13 cellular contexts compared by ENCODE assay signal in genomic region chr7:92295391-92295790, GRCh38.
"Had no signal": no experiment of that assay in that cellular context is flagged by ENCODE, and none has a peak within 500 bp of the region (broad histone marks: within the 10 kb centered on the region; RNA-seq: fewer than 3 reads in every experiment).

No MANE protein-coding gene starts in this region.

- H3K9me3 Mint-ChIP-seq: activated naive CD8-positive, alpha-beta T cell treated with anti-CD3 and anti-CD28 coated beads, Interleukin-2, amount 50 U/mL, for 24 hours; memory B cell; nephron; stimulated activated naive CD8-positive, alpha-beta T cell treated with anti-CD3 and anti-CD28 coated beads, Interleukin-15, Interleukin-2, amounts not matched to agents 100 ng/mL and 50 ng/mL, for 24 hours had no signal

- H3K27ac Mint-ChIP-seq: activated naive CD8-positive, alpha-beta T cell treated with anti-CD3 and anti-CD28 coated beads, Interleukin-2, amount 50 U/mL, for 24 hours; memory B cell; nephron; progenitor cell of endocrine pancreas; stimulated activated naive CD8-positive, alpha-beta T cell treated with anti-CD3 and anti-CD28 coated beads, Interleukin-15, Interleukin-2, amounts not matched to agents 100 ng/mL and 50 ng/mL, for 24 hours had no signal

- ATAC-seq: activated naive CD8-positive, alpha-beta T cell treated with anti-CD3 and anti-CD28 coated beads, Interleukin-2, amount 50 U/mL, for 24 hours; gastrocnemius medialis; left lung; sciatic nerve had no signal

- H3K27me3 ChIP-seq: gastrocnemius medialis, left lung, spleen, uterus had no signal

- H3K27me3 Mint-ChIP-seq: activated naive CD8-positive, alpha-beta T cell treated with anti-CD3 and anti-CD28 coated beads, Interleukin-2, amount 50 U/mL, for 24 hours; memory B cell; progenitor cell of endocrine pancreas; stimulated activated naive CD8-positive, alpha-beta T cell treated with anti-CD3 and anti-CD28 coated beads, Interleukin-15, Interleukin-2, amounts not matched to agents 100 ng/mL and 50 ng/mL, for 24 hours had no signal

- H3K36me3 ChIP-seq: left lung, uterus had no signal

- H3K4me3 ChIP-seq: left lung, uterus had no signal

- DNase-seq: activated naive CD4-positive, alpha-beta T cell treated with Interleukin-2 at 50 U/mL for 16 hours; activated naive CD8-positive, alpha-beta T cell treated with anti-CD3 and anti-CD28 coated beads, Interleukin-2, amount 50 U/mL, for 24 hours; effector CD8-positive, alpha-beta T cell; gastrocnemius medialis; left lung; nucleus accumbens; spleen; uterus had no signal

- H3K9me3 ChIP-seq: gastrocnemius medialis, left lung, spleen, uterus had no signal

- H3K4me1 ChIP-seq: uterus had no signal

- H3K4me3 Mint-ChIP-seq: activated naive CD8-positive, alpha-beta T cell treated with anti-CD3 and anti-CD28 coated beads, Interleukin-2, amount 50 U/mL, for 24 hours; memory B cell; nephron; stimulated activated naive CD8-positive, alpha-beta T cell treated with anti-CD3 and anti-CD28 coated beads, Interleukin-15, Interleukin-2, amounts not matched to agents 100 ng/mL and 50 ng/mL, for 24 hours had no signal
